ENCODE assay signal across 19 cellular contexts in the genomic region with DNA sequence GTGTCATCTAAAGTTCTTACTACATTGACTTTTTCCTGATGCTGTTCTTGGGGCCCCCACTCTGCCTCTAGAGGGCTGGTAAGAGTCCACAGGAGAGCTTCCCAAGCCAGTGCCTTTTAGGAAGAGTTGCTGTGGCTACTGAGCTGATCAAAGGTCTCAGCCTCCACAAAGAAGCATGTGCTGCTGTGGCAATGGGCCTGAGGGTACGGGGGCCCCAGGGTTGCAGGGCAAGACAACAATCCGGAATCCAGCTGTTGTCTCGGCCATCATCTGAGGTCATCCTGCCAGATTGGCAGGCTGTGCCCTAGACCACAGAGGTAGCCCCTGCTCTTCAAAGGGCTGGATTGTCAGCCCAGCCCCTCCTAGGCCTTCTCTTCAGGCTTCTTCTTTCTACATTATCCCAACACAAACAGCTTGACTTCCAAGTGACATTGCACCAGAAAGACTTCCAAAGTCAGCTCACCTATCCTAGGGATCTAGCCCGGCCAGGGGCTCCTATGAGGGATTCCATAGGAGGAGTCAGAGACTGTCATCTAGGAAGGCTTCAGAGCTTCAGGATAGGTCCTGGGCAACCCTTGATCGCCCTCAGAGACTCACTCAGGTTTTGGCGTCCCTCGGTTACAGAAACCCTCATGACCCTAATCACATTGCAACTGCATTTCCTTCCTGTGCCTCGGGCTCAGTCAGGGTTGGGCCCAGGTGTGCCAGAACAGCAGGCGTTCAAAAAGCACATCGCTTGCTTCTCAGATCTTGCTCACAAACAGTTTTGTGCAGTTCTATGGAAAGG. TPM values are rescaled to one million over a fixed set of nuclear protein-coding genes. Genes with fewer than 3 reads are reported as not detected.
DNase-seq lines count a peak whose midpoint lies in the region; ATAC-seq and TF ChIP-seq lines count a peak whose summit lies in the region.
"Had no signal": no experiment of that assay in that cellular context is flagged by ENCODE, and none has a peak within 500 bp of the region (broad histone marks: within the 10 kb centered on the region; RNA-seq: fewer than 3 reads in every experiment).

No MANE protein-coding gene starts in this region.

- DNase-seq in CD4-positive, alpha-beta memory T cell: peak in 3 of 5 donors; percentile 14 to 25 (median 16)
- no peak for DNase-seq in activated gamma-delta T cell treated with Interleukin-2 at 50 U/mL for 16 hours
- no peak for DNase-seq in SK-N-DZ (ENCODE audit: low spot score)
- no peak for DNase-seq in NCI-H146 (lab: John Stamatoyannopoulos, UW)
- DNase-seq: activated CD8-positive, alpha-beta memory T cell treated with anti-CD3 and anti-CD28 coated beads for 24 hours; activated effector memory CD4-positive, alpha-beta T cell treated with anti-CD3 and anti-CD28 coated beads, Interleukin-2, amount 50 U/mL, for 16 hours; C1 segment of cervical spinal cord; effector CD8-positive, alpha-beta T cell; Kasumi-1; NCI-H1436 treated with DMSO at 0.1 percent for 48 hours; NCI-H345; stimulated activated naive B cell treated with anti-CD40 and anti-IgM and Interleukin-4, amounts not matched to agents 10 μg/mL and 1 μg/mL and 100 μg/mL, for 72 hours had no signal

- POLR2A ChIA-PET in CD4-positive, alpha-beta memory T cell (lab: Charles Lee; ENCODE audit: partially characterized antibody): interaction anchor here (0.7 kb wide), 1 partner anchor 28 kb away, joined by 3 read pairs; the partner anchor contains the start of gene SLC25A5

- H3K4me1 Mint-ChIP-seq in CD4-positive, alpha-beta memory T cell: peaks cover 2 to 13% (median 10%) of the 10 kb centered on the region in 4 donors

- CTCF ChIA-PET in CD4-positive, alpha-beta memory T cell (lab: Charles Lee; ENCODE audit: partially characterized antibody): interaction anchor here (1.3 to 5.5 kb wide), 3 partner anchors 12 to 27 kb away, joined by 3 to 56 read pairs (median 4); no protein-coding TSS in a partner anchor

- ATAC-seq in HG02588 (IDR thresholded peaks at IDR 0.05; ENCODE audit: unreplicated experiment): no peak
- ATAC-seq: GM12878, sciatic nerve had no signal

- no peak overlapping the region for H3K27ac ChIP-seq in CD4-positive, alpha-beta memory T cell (ENCODE audit: low read depth, low read length)
- H3K27ac ChIP-seq in KOPT-K1 (ENCODE audit: low read depth, low read length, poor library complexity, severe bottlenecking): peak overlapping the region; percentile 78
- H3K27ac ChIP-seq in esophagus (ENCODE audit: low read depth in 2 of 2, low read length in 1 of 2): peak overlapping the region; percentile 66 to 76
- H3K27ac ChIP-seq in neutrophil: peak overlapping the region; percentile 56
- H3K27ac ChIP-seq: SK-N-MC had no signal

- H3K4me3 Mint-ChIP-seq in CD4-positive, alpha-beta memory T cell: peak overlapping the region in 2 of 8 donors; percentile 40 to 55
- H3K4me3 Mint-ChIP-seq: stimulated activated naive B cell treated with anti-CD40 and anti-IgM and Interleukin-4, amounts not matched to agents 10 μg/mL and 1 μg/mL and 100 μg/mL, for 72 hours had no signal

- H3K4me1 ChIP-seq in CD4-positive, alpha-beta memory T cell (ENCODE audit: insufficient read depth, low read length): peaks cover 13% of the 10 kb centered on the region
- H3K4me1 ChIP-seq in esophagus (ENCODE audit: control insufficient read depth in 2 of 2, insufficient read depth in 2 of 2, low read length in 1 of 2) (peaks cover 0 to 2% of the 10 kb centered on the region in 2 donors), neutrophil (ENCODE audit: control insufficient read depth in 1 of 2, insufficient read depth in 1 of 2, low read depth in 1 of 2, low read length in 1 of 2) (peaks cover 23 to 26% of the 10 kb centered on the region in 2 experiments)

- 52 to 61% methylated on average over 10 of the region's 10 CpGs for WGBS in esophagus, 2 donors

- H3K9me3 Mint-ChIP-seq in CD4-positive, alpha-beta memory T cell: peaks cover 0 to 2% (median 0%) of the 10 kb centered on the region in 8 donors
- H3K9me3 Mint-ChIP-seq: stimulated activated naive B cell treated with anti-CD40 and anti-IgM and Interleukin-4, amounts not matched to agents 10 μg/mL and 1 μg/mL and 100 μg/mL, for 72 hours had no signal

- no peaks in the 10 kb centered on the region for H3K27me3 Mint-ChIP-seq in CD4-positive, alpha-beta memory T cell

- TF ChIP-seq CTCF in neutrophil (IDR thresholded peaks at IDR 0.05): no peak

- H3K9me3 ChIP-seq in CD4-positive, alpha-beta memory T cell (ENCODE audit: control insufficient read depth in 1 of 2, low read length in 2 of 2): no peaks in the 10 kb centered on the region
- no peaks in the 10 kb centered on the region for H3K9me3 ChIP-seq in KOPT-K1 (ENCODE audit: insufficient read depth, low read length, poor library complexity, severe bottlenecking)
- no peaks in the 10 kb centered on the region for H3K9me3 ChIP-seq in esophagus (ENCODE audit: control insufficient read depth in 2 of 2, insufficient read depth in 1 of 2, low read depth in 1 of 2, low read length in 1 of 2)
- no peaks in the 10 kb centered on the region for H3K9me3 ChIP-seq in neutrophil

- intact Hi-C loops in CD4-positive, alpha-beta memory T cell (cut with micrococcal nuclease): no loop called here

- H3K36me3 Mint-ChIP-seq in CD4-positive, alpha-beta memory T cell: no peaks in the 10 kb centered on the region
- H3K36me3 Mint-ChIP-seq: stimulated activated naive B cell treated with anti-CD40 and anti-IgM and Interleukin-4, amounts not matched to agents 10 μg/mL and 1 μg/mL and 100 μg/mL, for 72 hours had no signal

- no peaks in the 10 kb centered on the region for H3K36me3 ChIP-seq in CD4-positive, alpha-beta memory T cell (ENCODE audit: insufficient read depth, low read length)
- no peaks in the 10 kb centered on the region for H3K36me3 ChIP-seq in KOPT-K1 (ENCODE audit: insufficient read depth, low read length)
- H3K36me3 ChIP-seq in esophagus (ENCODE audit: control insufficient read depth in 2 of 2, insufficient read depth in 2 of 2, low read length in 1 of 2): no peaks in the 10 kb centered on the region
- no peaks in the 10 kb centered on the region for H3K36me3 ChIP-seq in neutrophil

- H3K4me3 ChIP-seq in CD4-positive, alpha-beta memory T cell (ENCODE audit: low read length in 2 of 2): no peak overlapping the region
- H3K4me3 ChIP-seq in esophagus (ENCODE audit: low read depth in 1 of 2, low read length in 2 of 2) (no peak overlapping the region), neutrophil (ENCODE audit: low read depth in 1 of 2, low read length in 1 of 2) (no peak overlapping the region)
- H3K4me3 ChIP-seq: GM12878, SK-N-MC had no signal

- peak overlapping the region in 3 of 7 donors; percentile 42 to 76 (median 42) for H3K27ac Mint-ChIP-seq in CD4-positive, alpha-beta memory T cell
- H3K27ac Mint-ChIP-seq: stimulated activated naive B cell treated with anti-CD40 and anti-IgM and Interleukin-4, amounts not matched to agents 10 μg/mL and 1 μg/mL and 100 μg/mL, for 72 hours had no signal

- H3K27me3 ChIP-seq in CD4-positive, alpha-beta memory T cell (ENCODE audit: insufficient read depth, low read length): no peaks in the 10 kb centered on the region
- H3K27me3 ChIP-seq in esophagus (ENCODE audit: control insufficient read depth in 1 of 2, insufficient read depth in 2 of 2, low read length in 2 of 2) (no peaks in the 10 kb centered on the region), neutrophil (no peaks in the 10 kb centered on the region)

RNA-seq across cellular contexts. Expression of gene SLC25A5, which starts 27.7 kb away (rescaled TPM):
- 10 to 100 TPM; 78.4 to 89.4 TPM for total RNA-seq in CD4-positive, alpha-beta memory T cell
- polyA plus RNA-seq in CD4-positive, alpha-beta memory T cell: 100 to 1,000 TPM; 216 to 328 TPM
- 100 to 1,000 TPM; 103 to 517 TPM for polyA plus RNA-seq in esophagus
- polyA plus RNA-seq in SK-N-DZ (2014; cell fraction: cytosol; rRNA removed): 165 and 166 TPM in 2 replicates
- polyA plus RNA-seq in SK-N-DZ (2014; cell fraction: nucleus; rRNA removed): 71.5 and 97.5 TPM in 2 replicates

Comparison
In these comparisons a context has a peak if more than half of its experiments do, and no peak if none do; other contexts are left out.
1. DNase-seq: peak in CD4-positive, alpha-beta memory T cell (3 of 5); none in activated gamma-delta T cell treated with Interleukin-2 at 50 U/mL for 16 hours (single experiment), SK-N-DZ (single experiment) and NCI-H146 (single experiment).